ENCODE assay signal across 1 cellular context in the genomic region with DNA sequence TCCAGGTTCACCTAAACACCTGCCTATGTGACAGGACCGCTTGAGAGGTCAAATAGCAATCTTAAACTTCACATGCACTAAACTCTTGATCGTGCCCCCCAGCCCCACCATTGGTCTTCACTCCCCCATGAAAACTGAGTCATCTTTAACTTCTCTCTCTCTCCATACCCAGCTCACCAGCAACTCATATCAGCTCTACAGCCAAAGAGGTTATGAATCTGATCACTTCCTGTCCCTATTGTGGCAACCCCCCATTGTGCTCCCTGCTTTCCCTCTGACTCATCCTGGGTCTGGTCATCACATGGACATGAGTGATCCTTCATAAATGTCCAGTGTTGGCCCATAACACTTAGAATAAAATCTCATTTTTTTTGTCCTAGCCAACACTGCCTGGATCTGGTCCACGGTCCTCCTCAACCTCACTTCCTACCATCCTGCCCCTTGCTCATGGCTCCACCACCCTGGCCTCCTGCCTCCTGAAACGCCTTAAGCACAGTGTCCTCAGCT.
A peak's percentile ranks its signal among the peaks of the same experiment; 100 is the strongest.
TF ChIP-seq lines count a peak whose summit lies in the region.

No MANE protein-coding gene starts in this region.

TF ChIP-seq in SK-N-SH, 30 proteins besides CTCF, POLR2A, EP300 and RAD21 (continued from another document):
- TF ChIP-seq, protein P1, sequence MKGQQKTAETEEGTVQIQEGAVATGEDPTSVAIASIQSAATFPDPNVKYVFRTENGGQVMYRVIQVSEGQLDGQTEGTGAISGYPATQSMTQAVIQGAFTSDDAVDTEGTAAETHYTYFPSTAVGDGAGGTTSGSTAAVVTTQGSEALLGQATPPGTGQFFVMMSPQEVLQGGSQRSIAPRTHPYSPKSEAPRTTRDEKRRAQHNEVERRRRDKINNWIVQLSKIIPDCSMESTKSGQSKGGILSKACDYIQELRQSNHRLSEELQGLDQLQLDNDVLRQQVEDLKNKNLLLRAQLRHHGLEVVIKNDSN (IDR thresholded peaks at IDR 0.05; ENCODE audit: borderline replicate concordance, low read depth), result peak; percentile 53; the same call in 1 of the 2 replicates
- TF ChIP-seq, protein P2, sequence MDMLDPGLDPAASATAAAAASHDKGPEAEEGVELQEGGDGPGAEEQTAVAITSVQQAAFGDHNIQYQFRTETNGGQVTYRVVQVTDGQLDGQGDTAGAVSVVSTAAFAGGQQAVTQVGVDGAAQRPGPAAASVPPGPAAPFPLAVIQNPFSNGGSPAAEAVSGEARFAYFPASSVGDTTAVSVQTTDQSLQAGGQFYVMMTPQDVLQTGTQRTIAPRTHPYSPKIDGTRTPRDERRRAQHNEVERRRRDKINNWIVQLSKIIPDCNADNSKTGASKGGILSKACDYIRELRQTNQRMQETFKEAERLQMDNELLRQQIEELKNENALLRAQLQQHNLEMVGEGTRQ (IDR thresholded peaks at IDR 0.05; ENCODE audit: borderline replicate concordance, low read depth, low read length), result no peak
- TF ChIP-seq ELF1 (IDR thresholded peaks at IDR 0.05) (peak; percentile 66), MEF2A (IDR thresholded peaks at IDR 0.05; ENCODE audit: borderline replicate concordance, low read depth) (no peak; the same call in 1 of the 2 replicates), NFIC (IDR thresholded peaks at IDR 0.05; ENCODE audit: borderline replicate concordance) (peak; percentile 94), SMC3 (IDR thresholded peaks at IDR 0.05; ENCODE audit: low read depth, low read length) (no peak), GABPA (IDR thresholded peaks at IDR 0.05; ENCODE audit: low read depth) (peak; percentile 59), YY1 (IDR thresholded peaks at IDR 0.05; ENCODE audit: low read depth) (0 out of 2 replicates have a peak, but pooled peaks have one; percentile 46), RCOR1 (IDR thresholded peaks at IDR 0.05; ENCODE audit: low read length) (no peak), GATA2 (CRISPR knock-in tag; IDR thresholded peaks at IDR 0.05) (no peak), POLR2AphosphoS5 (IDR thresholded peaks at IDR 0.05; ENCODE audit: low read depth, low read length) (peak; percentile 86; the same call in 1 of the 2 replicates), JUND (IDR thresholded peaks at IDR 0.05) (peak; percentile 99), FOXM1 (IDR thresholded peaks at IDR 0.05; ENCODE audit: low read depth) (no peak), EZH2phosphoT487 (IDR thresholded peaks at IDR 0.05; ENCODE audit: borderline replicate concordance, low read depth) (no peak), MXI1 (IDR thresholded peaks at IDR 0.05; ENCODE audit: low read depth, low read length) (no peak)
- TF ChIP-seq, protein P3, sequence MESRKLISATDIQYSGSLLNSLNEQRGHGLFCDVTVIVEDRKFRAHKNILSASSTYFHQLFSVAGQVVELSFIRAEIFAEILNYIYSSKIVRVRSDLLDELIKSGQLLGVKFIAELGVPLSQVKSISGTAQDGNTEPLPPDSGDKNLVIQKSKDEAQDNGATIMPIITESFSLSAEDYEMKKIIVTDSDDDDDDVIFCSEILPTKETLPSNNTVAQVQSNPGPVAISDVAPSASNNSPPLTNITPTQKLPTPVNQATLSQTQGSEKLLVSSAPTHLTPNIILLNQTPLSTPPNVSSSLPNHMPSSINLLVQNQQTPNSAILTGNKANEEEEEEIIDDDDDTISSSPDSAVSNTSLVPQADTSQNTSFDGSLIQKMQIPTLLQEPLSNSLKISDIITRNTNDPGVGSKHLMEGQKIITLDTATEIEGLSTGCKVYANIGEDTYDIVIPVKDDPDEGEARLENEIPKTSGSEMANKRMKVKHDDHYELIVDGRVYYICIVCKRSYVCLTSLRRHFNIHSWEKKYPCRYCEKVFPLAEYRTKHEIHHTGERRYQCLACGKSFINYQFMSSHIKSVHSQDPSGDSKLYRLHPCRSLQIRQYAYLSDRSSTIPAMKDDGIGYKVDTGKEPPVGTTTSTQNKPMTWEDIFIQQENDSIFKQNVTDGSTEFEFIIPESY (IDR thresholded peaks at IDR 0.05; ENCODE audit: borderline replicate concordance, low read depth), result no peak
- TF ChIP-seq, protein P4, sequence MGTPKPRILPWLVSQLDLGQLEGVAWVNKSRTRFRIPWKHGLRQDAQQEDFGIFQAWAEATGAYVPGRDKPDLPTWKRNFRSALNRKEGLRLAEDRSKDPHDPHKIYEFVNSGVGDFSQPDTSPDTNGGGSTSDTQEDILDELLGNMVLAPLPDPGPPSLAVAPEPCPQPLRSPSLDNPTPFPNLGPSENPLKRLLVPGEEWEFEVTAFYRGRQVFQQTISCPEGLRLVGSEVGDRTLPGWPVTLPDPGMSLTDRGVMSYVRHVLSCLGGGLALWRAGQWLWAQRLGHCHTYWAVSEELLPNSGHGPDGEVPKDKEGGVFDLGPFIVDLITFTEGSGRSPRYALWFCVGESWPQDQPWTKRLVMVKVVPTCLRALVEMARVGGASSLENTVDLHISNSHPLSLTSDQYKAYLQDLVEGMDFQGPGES (IDR thresholded peaks at IDR 0.05; ENCODE audit: low read depth, low read length), result no peak
